19 cellular contexts compared by ENCODE assay signal in the genomic region with DNA sequence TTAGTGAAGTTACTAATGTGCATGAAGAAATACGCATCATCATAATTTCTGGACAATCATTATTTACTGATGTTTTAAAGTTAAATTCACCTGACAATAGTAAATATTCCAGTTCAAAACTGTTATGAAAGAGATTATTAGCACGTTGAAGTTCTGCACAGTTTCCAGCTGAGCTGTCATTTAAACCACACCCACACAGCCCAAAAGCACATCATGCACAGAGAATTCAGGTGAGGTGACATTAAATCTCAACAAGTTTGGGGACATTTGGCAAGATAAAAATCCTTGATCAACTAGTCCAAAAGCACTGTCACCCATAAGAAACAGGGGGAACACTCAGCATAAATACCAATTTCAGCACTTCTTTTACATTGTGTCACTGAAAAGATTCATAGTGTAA. TPM values are rescaled to one million over a fixed set of nuclear protein-coding genes. Genes with fewer than 3 reads are reported as not detected.
A peak's percentile ranks its signal among the peaks of the same experiment; 100 is the strongest.
DNase-seq lines count a peak whose midpoint lies in the region; ATAC-seq, FAIRE-seq and TF ChIP-seq lines count a peak whose summit lies in the region.
"Had no signal": no experiment of that assay in that cellular context is flagged by ENCODE, and none has a peak within 500 bp of the region (broad histone marks: within the 10 kb centered on the region; RNA-seq: fewer than 3 reads in every experiment).

No MANE protein-coding gene starts in this region.

- no peaks in the 10 kb centered on the region for H3K9me3 Mint-ChIP-seq in memory B cell
- H3K9me3 Mint-ChIP-seq: CD4-positive, alpha-beta memory T cell; HFFc6 had no signal

- TF ChIP-seq CTCF in PC-9 (conservative IDR thresholded peaks at IDR 0.05), result no peak

- FAIRE-seq in urothelium cell line (lab: Jason Lieb, UNC), result no peak
- FAIRE-seq: GM12891, GM18507, H54 had no signal

- peak overlapping the region; percentile 73 for H3K27ac Mint-ChIP-seq in memory B cell

- no peaks in the 10 kb centered on the region for H3K9me2 ChIP-seq in PC-9 (ENCODE audit: insufficient read depth)

- peaks cover 8% of the 10 kb centered on the region for H4K20me1 ChIP-seq in PC-9 (ENCODE audit: insufficient read depth)

- H3K27ac ChIP-seq in PC-9 (no peak overlapping the region), caudate nucleus (ENCODE audit: low read depth, low read length) (peak overlapping the region; percentile 22)

- no TSS peak for BruUV-seq in PC-9 (replicated peaks; lab: Mats Ljungman, UMichigan)

- H3K4me1 Mint-ChIP-seq in memory B cell, result peaks cover 31% of the 10 kb centered on the region

- peaks cover 20% of the 10 kb centered on the region for H3K4me1 ChIP-seq in PC-9 (replicated peaks; ENCODE audit: insufficient read depth)
- H3K4me1 ChIP-seq: HAP-1 had no signal

- H3K79me2 ChIP-seq in PC-9 (ENCODE audit: low read depth), result peaks cover 100% of the 10 kb centered on the region

- H3K27me3 ChIP-seq in PC-9 (ENCODE audit: insufficient read depth, low read depth), result no peaks in the 10 kb centered on the region

- no peak overlapping the region for H3K4me3 ChIP-seq in PC-9
- H3K4me3 ChIP-seq: HAP-1 had no signal

- 0 out of 2 replicates have a peak, but pooled peaks cover 5% of the 10 kb centered on the region for H3F3A ChIP-seq in PC-9 (ENCODE audit: insufficient read depth, low read depth)

- H3K4me2 ChIP-seq in PC-9, result 0 out of 2 replicates have a peak overlapping the region, but pooled peaks have one; percentile 0

- H3K4me3 Mint-ChIP-seq in memory B cell, result no peak overlapping the region
- H3K4me3 Mint-ChIP-seq: CD4-positive, alpha-beta memory T cell; HFFc6 had no signal

- H2AFZ ChIP-seq in PC-9, result no peak overlapping the region

- H3K36me3 ChIP-seq in PC-9 (ENCODE audit: low read depth), result peaks cover 15% of the 10 kb centered on the region
- H3K36me3 ChIP-seq: HAP-1 had no signal

- H3K9me3 ChIP-seq in PC-9 (ENCODE audit: insufficient read depth, low read depth), result no peaks in the 10 kb centered on the region
- H3K9me3 ChIP-seq: HAP-1 had no signal

- DNase-seq in PC-9 (no peak), caudate nucleus (lab: John Stamatoyannopoulos, UW) (peak in 21 of 61 donors; percentile 6 to 87 (median 28)), memory B cell (ENCODE audit: low spot score in 2 of 2) (no peak), NCI-H187 (lab: John Stamatoyannopoulos, UW) (no peak), urothelium cell line (ENCODE audit: low spot score) (no peak)
- DNase-seq: C1 segment of cervical spinal cord; Calu3; CD4-positive, alpha-beta memory T cell; COR-L47; DMS53; DMS79 treated with DMSO at 0.1 percent for 48 hours; GF-D8; GOT3; HFFc6 had no signal

- intact Hi-C loops in PC-9 (cut with micrococcal nuclease; ENCODE audit: unreplicated experiment), result no loop called here

- POLR2A ChIA-PET in PC-9 (lab: Charles Lee; ENCODE audit: unreplicated experiment), result no interaction called here

- peaks cover 5% of the 10 kb centered on the region for H3K36me3 Mint-ChIP-seq in memory B cell

- ATAC-seq in memory B cell (ENCODE audit: low read depth) (no peak), GM18511 (IDR thresholded peaks at IDR 0.05; ENCODE audit: unreplicated experiment) (no peak)

- CTCF ChIA-PET in PC-9 (lab: Charles Lee), result interaction anchor here (0.6 to 1.6 kb wide), 3 partner anchors 13 to 47 kb away, joined by 3 to 5 read pairs (median 5); a partner anchor contains a TSS

- H3K27me3 Mint-ChIP-seq in memory B cell, result no peaks in the 10 kb centered on the region
- H3K27me3 Mint-ChIP-seq: CD4-positive, alpha-beta memory T cell had no signal

RNA-seq across cellular contexts. Expression of a gene that starts 6.9 kb away (rescaled TPM):
- 39.6 and 43.5 TPM in 2 replicates for total RNA-seq in PC-9 (2021)

RNA-seq across cellular contexts. Expression of a gene that starts 46.6 kb away (rescaled TPM):
- 128 and 145 TPM in 2 replicates for total RNA-seq in PC-9 (2021)
